ENCODE assay signal across 15 cellular contexts in genomic region chr3:181713673-181714270, GRCh38. TPM values are rescaled to one million over a fixed set of nuclear protein-coding genes. Genes with fewer than 3 reads are reported as not detected.
DNase-seq lines count a peak whose midpoint lies in the region; TF ChIP-seq lines count a peak whose summit lies in the region.
"Had no signal": no experiment of that assay in that cellular context is flagged by ENCODE, and none has a peak within 500 bp of the region (broad histone marks: within the 10 kb centered on the region; RNA-seq: fewer than 3 reads in every experiment).

No MANE protein-coding gene starts in this region.

- peak; percentile 52 for DNase-seq in DMS 273 (lab: John Stamatoyannopoulos, UW; ENCODE audit: unreplicated experiment)
- DNase-seq in DMS 273 treated with DMSO at 0.1 percent for 48 hours (lab: John Stamatoyannopoulos, UW) = no peak
- DNase-seq in esophagus muscularis mucosa (ENCODE audit: extremely low spot score) = no peak
- DNase-seq in progenitor cell of endocrine pancreas (ENCODE audit: low spot score, unreplicated experiment) = no peak
- no peak for DNase-seq in activated T-helper 2 cell treated with anti-CD3 and anti-CD28 coated beads, Interferon-gamma antibody, Interleukin-2, Interleukin-4, amounts not matched to agents 10 μg/mL and 5 μg/mL and 100 μg/mL, durations not matched to agents 14 hours and 24 hours and 36 hours (ENCODE audit: low spot score)
- no peak for DNase-seq in retina
- DNase-seq in NCI-H2171 treated with DMSO at 0.1 percent for 48 hours (lab: John Stamatoyannopoulos, UW) = no peak
- DNase-seq: CD8-positive, alpha-beta memory T cell; dermis blood vessel endothelial cell; gastrocnemius medialis; NCI-H1092 had no signal

- peaks cover 44% of the 10 kb centered on the region for H3K27me3 Mint-ChIP-seq in progenitor cell of endocrine pancreas
- peaks cover 66% of the 10 kb centered on the region for H3K27me3 Mint-ChIP-seq in activated T-helper 2 cell treated with anti-CD3 and anti-CD28 coated beads, Interferon-gamma antibody, Interleukin-2, Interleukin-4, amounts not matched to agents 10 μg/mL and 5 μg/mL and 100 μg/mL, durations not matched to agents 14 hours and 24 hours and 36 hours (ENCODE audit: low read depth)

- peak overlapping the region; percentile 83 for H3K27ac Mint-ChIP-seq in progenitor cell of endocrine pancreas
- H3K27ac Mint-ChIP-seq in activated T-helper 2 cell treated with anti-CD3 and anti-CD28 coated beads, Interferon-gamma antibody, Interleukin-2, Interleukin-4, amounts not matched to agents 10 μg/mL and 5 μg/mL and 100 μg/mL, durations not matched to agents 14 hours and 24 hours and 36 hours = no peak overlapping the region
- H3K27ac Mint-ChIP-seq: natural killer cell treated with Interleukin-12 subunit alpha and Interleukin-12 subunit beta and Interleukin-15 and Interleukin-18, amount 100 ng/mL, for 72 hours had no signal

- no peaks in the 10 kb centered on the region for H3K79me2 ChIP-seq in OCI-LY3 (ENCODE audit: low read length)

- WGBS in esophagus muscularis mucosa = 14% methylated on average over 9 of the region's 9 CpGs

- H3K4me1 ChIP-seq in OCI-LY3 (ENCODE audit: low read length) = peaks cover 11% of the 10 kb centered on the region
- H3K4me1 ChIP-seq in esophagus muscularis mucosa = peaks cover 17 to 38% (median 35%) of the 10 kb centered on the region in 4 donors

- TF ChIP-seq EP300 in esophagus muscularis mucosa (IDR thresholded peaks at IDR 0.05) = no peak

- H2AFZ ChIP-seq in OCI-LY3 (ENCODE audit: low read depth, low read length) = no peak overlapping the region

- TF ChIP-seq CTCF in OCI-LY3 (IDR thresholded peaks at IDR 0.05; ENCODE audit: low read depth, low read length) (no peak), esophagus muscularis mucosa (IDR thresholded peaks at IDR 0.05) (no peak), progenitor cell of endocrine pancreas (IDR thresholded peaks at IDR 0.05; ENCODE audit: unreplicated experiment) (no peak)

- no peak for TF ChIP-seq POLR2A in esophagus muscularis mucosa (IDR thresholded peaks at IDR 0.05; ENCODE audit: low read depth)

- no peaks in the 10 kb centered on the region for H3K9me3 Mint-ChIP-seq in progenitor cell of endocrine pancreas (ENCODE audit: low read depth)
- H3K9me3 Mint-ChIP-seq in activated T-helper 2 cell treated with anti-CD3 and anti-CD28 coated beads, Interferon-gamma antibody, Interleukin-2, Interleukin-4, amounts not matched to agents 10 μg/mL and 5 μg/mL and 100 μg/mL, durations not matched to agents 14 hours and 24 hours and 36 hours = no peaks in the 10 kb centered on the region

- intact Hi-C loops in esophagus muscularis mucosa (cut with DNase I) = loop anchor here (5.0 kb wide), 1 partner anchor 544 kb away; no protein-coding TSS in a partner anchor
- intact Hi-C loops in activated T-helper 2 cell treated with anti-CD3 and anti-CD28 coated beads, Interferon-gamma antibody, Interleukin-2, Interleukin-4, amounts not matched to agents 10 μg/mL and 5 μg/mL and 100 μg/mL, durations not matched to agents 14 hours and 24 hours and 36 hours (cut with micrococcal nuclease) = loop anchor here (1.0 kb wide), 2 partner anchors 10 kb away; no protein-coding TSS in a partner anchor

- H3K36me3 Mint-ChIP-seq in progenitor cell of endocrine pancreas (ENCODE audit: insufficient read depth) = peaks cover 11% of the 10 kb centered on the region
- no peaks in the 10 kb centered on the region for H3K36me3 Mint-ChIP-seq in activated T-helper 2 cell treated with anti-CD3 and anti-CD28 coated beads, Interferon-gamma antibody, Interleukin-2, Interleukin-4, amounts not matched to agents 10 μg/mL and 5 μg/mL and 100 μg/mL, durations not matched to agents 14 hours and 24 hours and 36 hours (ENCODE audit: low read depth)
- H3K36me3 Mint-ChIP-seq: CD8-positive, alpha-beta memory T cell had no signal

- peaks cover 25% of the 10 kb centered on the region for H3K4me1 Mint-ChIP-seq in progenitor cell of endocrine pancreas (ENCODE audit: low read depth)
- peaks cover 6% of the 10 kb centered on the region for H3K4me1 Mint-ChIP-seq in activated T-helper 2 cell treated with anti-CD3 and anti-CD28 coated beads, Interferon-gamma antibody, Interleukin-2, Interleukin-4, amounts not matched to agents 10 μg/mL and 5 μg/mL and 100 μg/mL, durations not matched to agents 14 hours and 24 hours and 36 hours (ENCODE audit: low read depth)

- H4K20me1 ChIP-seq in OCI-LY3 (ENCODE audit: insufficient read depth, low read length) = no peaks in the 10 kb centered on the region

- peak overlapping the region; percentile 93 for H3K4me3 Mint-ChIP-seq in progenitor cell of endocrine pancreas (ENCODE audit: low read depth)
- no peak overlapping the region for H3K4me3 Mint-ChIP-seq in activated T-helper 2 cell treated with anti-CD3 and anti-CD28 coated beads, Interferon-gamma antibody, Interleukin-2, Interleukin-4, amounts not matched to agents 10 μg/mL and 5 μg/mL and 100 μg/mL, durations not matched to agents 14 hours and 24 hours and 36 hours (ENCODE audit: low read depth)
- H3K4me3 Mint-ChIP-seq: natural killer cell treated with Interleukin-12 subunit alpha and Interleukin-12 subunit beta and Interleukin-15 and Interleukin-18, amount 100 ng/mL, for 72 hours had no signal

- H3K27me3 ChIP-seq in OCI-LY3 (ENCODE audit: low read depth, low read length) (peaks cover 6% of the 10 kb centered on the region; the same call in 1 of the 2 replicates), esophagus muscularis mucosa (peaks cover 0 to 100% (median 76%) of the 10 kb centered on the region in 4 donors)

- H3K9me3 ChIP-seq in OCI-LY3 (ENCODE audit: insufficient read depth, low read length) (no peaks in the 10 kb centered on the region), esophagus muscularis mucosa (no peaks in the 10 kb centered on the region)
- H3K9me3 ChIP-seq: gastrocnemius medialis had no signal

- no peaks in the 10 kb centered on the region for H3K36me3 ChIP-seq in OCI-LY3 (replicated peaks; ENCODE audit: low read depth, low read length)
- no peaks in the 10 kb centered on the region for H3K36me3 ChIP-seq in esophagus muscularis mucosa
- H3K36me3 ChIP-seq: gastrocnemius medialis had no signal

- no peak overlapping the region for H3K27ac ChIP-seq in OCI-LY3 (ENCODE audit: low read length)
- no peak overlapping the region for H3K27ac ChIP-seq in esophagus muscularis mucosa (replicated peaks in 1 of 4)
- H3K27ac ChIP-seq: 22Rv1, gastrocnemius medialis, skin epidermis had no signal

- peak overlapping the region; percentile 78 for H3K4me3 ChIP-seq in OCI-LY3 (ENCODE audit: low read length)
- peak overlapping the region in 3 of 4 donors; percentile 45 to 51 (median 49) for H3K4me3 ChIP-seq in esophagus muscularis mucosa
- H3K4me3 ChIP-seq: gastrocnemius medialis had no signal

- 0 out of 2 replicates have a peak overlapping the region, but pooled peaks have one; percentile 2 for H3K9ac ChIP-seq in OCI-LY3 (ENCODE audit: low read length)

- peak overlapping the region; percentile 84 for H3K4me2 ChIP-seq in OCI-LY3 (ENCODE audit: low read length)

RNA-seq across cellular contexts. Expression of gene SOX2, which starts 2.0 kb away (rescaled TPM):
- total RNA-seq in esophagus muscularis mucosa (1 to 10 TPM; 2.5 to 7.3 (median 4.0) TPM), progenitor cell of endocrine pancreas (55.0 and 72.0 TPM in 2 replicates)
- total RNA-seq in activated T-helper 2 cell treated with anti-CD3 and anti-CD28 coated beads, Interferon-gamma antibody, Interleukin-2, Interleukin-4, amounts not matched to agents 10 μg/mL and 5 μg/mL and 100 μg/mL, durations not matched to agents 14 hours and 24 hours and 36 hours = not detected in 2 replicates
- total RNA-seq: CD8-positive, alpha-beta memory T cell; dermis blood vessel endothelial cell; natural killer cell treated with Interleukin-12 subunit alpha and Interleukin-12 subunit beta and Interleukin-15 and Interleukin-18, amount 100 ng/mL, for 72 hours had no signal
